ENCODE assay signal across 16 cellular contexts in the genomic region with DNA sequence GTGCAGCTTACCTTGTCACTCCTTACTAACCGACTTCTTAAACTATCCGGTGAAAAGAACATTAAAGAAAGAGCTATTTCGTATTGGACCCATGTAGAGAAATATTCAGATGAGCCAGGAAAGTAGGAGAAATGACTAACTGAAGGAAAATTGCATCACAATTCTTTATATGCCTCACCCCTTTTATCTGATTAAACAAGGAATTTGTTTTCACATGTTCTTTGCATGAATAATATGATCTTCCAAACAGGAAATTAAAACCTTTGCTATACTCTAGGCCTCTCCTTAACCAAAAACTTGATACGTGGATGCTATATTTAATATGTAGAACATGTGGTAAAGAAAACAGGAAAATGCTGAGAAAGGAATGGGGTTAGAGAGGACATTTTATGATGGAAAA. TPM values are rescaled to one million over a fixed set of nuclear protein-coding genes. Genes with fewer than 3 reads are reported as not detected.
DNase-seq lines count a peak whose midpoint lies in the region; ATAC-seq and TF ChIP-seq lines count a peak whose summit lies in the region.
"Had no signal": no experiment of that assay in that cellular context is flagged by ENCODE, and none has a peak within 500 bp of the region (broad histone marks: within the 10 kb centered on the region; RNA-seq: fewer than 3 reads in every experiment).

No MANE protein-coding gene starts in this region.

- peak; percentile 72 for DNase-seq in GM03348 (ENCODE audit: low spot score)
- DNase-seq in SJSA1 (ENCODE audit: low read depth in 1 of 2, low spot score in 2 of 2), result peak in 1 of 2 experiments; percentile 56
- peak; percentile 74 for DNase-seq in renal cortical epithelial cell (ENCODE audit: low read depth)
- no peak for DNase-seq in gastrocnemius medialis
- DNase-seq in HK-2 (ENCODE audit: unreplicated experiment), result no peak
- DNase-seq in esophagus muscularis mucosa (ENCODE audit: extremely low spot score), result no peak
- DNase-seq in activated CD4-positive, alpha-beta T cell treated with anti-CD3 and anti-CD28 coated beads for 4 hours, result no peak
- DNase-seq: activated CD4-positive, CD25-positive, alpha-beta regulatory T cell treated with anti-CD3 and anti-CD28 coated beads, Interleukin-2, amount 50 U/mL, for 72 hours; CD4-positive, CD25-positive, alpha-beta regulatory T cell; stimulated activated CD4-positive, alpha-beta T cell treated with anti-CD3 and anti-CD28 coated beads, Interleukin-1b, Interleukin-23, amount 100 ng/mL, for 48 hours; stimulated activated CD8-positive, alpha-beta memory T cell treated with anti-CD3 and anti-CD28 coated beads, Interleukin-4, amount 100 ng/mL, for 48 hours had no signal

- in situ Hi-C loops in gastrocnemius medialis (cut with MboI; ENCODE audit: low sequenced_read_pairs in 4 of 4), result no loop called here

- H3K9me3 ChIP-seq in SJSA1 (replicated peaks) (no peaks in the 10 kb centered on the region), gastrocnemius medialis (no peaks in the 10 kb centered on the region), esophagus muscularis mucosa (no peaks in the 10 kb centered on the region)
- H3K9me3 ChIP-seq: gastroesophageal sphincter, prostate gland, tibial nerve had no signal

- ATAC-seq in esophagus mucosa (peak; percentile 81), gastrocnemius medialis (no peak)
- ATAC-seq: activated naive CD4-positive, alpha-beta T cell treated with anti-CD3 and anti-CD28 coated beads, Interleukin-2, amount 50 U/mL, for 72 hours; gastroesophageal sphincter had no signal

- TF ChIP-seq CTCF in gastrocnemius medialis (IDR thresholded peaks at IDR 0.05 in 4 of 5, conservative IDR thresholded peaks at IDR 0.05 in 1 of 5) (no peak), esophagus muscularis mucosa (IDR thresholded peaks at IDR 0.05) (no peak)

- no peaks in the 10 kb centered on the region for H3K36me3 ChIP-seq in SJSA1
- H3K36me3 ChIP-seq in gastrocnemius medialis, result no peaks in the 10 kb centered on the region
- H3K36me3 ChIP-seq in esophagus muscularis mucosa, result no peaks in the 10 kb centered on the region
- H3K36me3 ChIP-seq: gastroesophageal sphincter, prostate gland, tibial nerve had no signal

- WGBS in esophagus muscularis mucosa, result 88% methylated on average over 4 of the region's 4 CpGs

- H3K27me3 ChIP-seq in SJSA1 (replicated peaks), result no peaks in the 10 kb centered on the region
- H3K27me3 ChIP-seq in gastrocnemius medialis, result no peaks in the 10 kb centered on the region
- H3K27me3 ChIP-seq in esophagus muscularis mucosa, result no peaks in the 10 kb centered on the region
- H3K27me3 ChIP-seq: gastroesophageal sphincter, tibial nerve had no signal

- intact Hi-C loops in gastrocnemius medialis (cut with DNase I; ENCODE audit: low total_unique reads) (no loop called here), esophagus muscularis mucosa (cut with DNase I) (no loop called here)

- TF ChIP-seq POLR2A in gastrocnemius medialis (IDR thresholded peaks at IDR 0.05), result no peak
- no peak for TF ChIP-seq POLR2A in esophagus muscularis mucosa (IDR thresholded peaks at IDR 0.05; ENCODE audit: low read depth)

- peaks cover 18% of the 10 kb centered on the region for H3K4me1 ChIP-seq in SJSA1 (replicated peaks)
- no peaks in the 10 kb centered on the region for H3K4me1 ChIP-seq in gastrocnemius medialis
- H3K4me1 ChIP-seq in esophagus muscularis mucosa, result peaks cover 0 to 6% (median 0%) of the 10 kb centered on the region in 4 donors
- H3K4me1 ChIP-seq: prostate gland, tibial nerve had no signal

- H3K27ac ChIP-seq in SJSA1 (peak overlapping the region; percentile 83), gastrocnemius medialis (no peak overlapping the region), esophagus muscularis mucosa (replicated peaks in 1 of 4) (no peak overlapping the region)
- H3K27ac ChIP-seq: gastroesophageal sphincter, tibial nerve had no signal

- no peak for TF ChIP-seq EP300 in esophagus muscularis mucosa (IDR thresholded peaks at IDR 0.05)

- H3K4me3 ChIP-seq in SJSA1 (no peak overlapping the region), gastrocnemius medialis (no peak overlapping the region), esophagus muscularis mucosa (no peak overlapping the region)
- H3K4me3 ChIP-seq: gastroesophageal sphincter, prostate gland, tibial nerve had no signal

RNA-seq across cellular contexts. Expression of gene LRRC1, which starts 41.9 kb away (rescaled TPM):
- 11.7 and 16.4 TPM in 2 replicates for total RNA-seq in SJSA1 (2014; rRNA removed; shearing (Covaris generic))
- total RNA-seq in esophagus mucosa (21.9 TPM), renal cortical epithelial cell (15.1 and 17.0 TPM in 2 replicates), gastrocnemius medialis (1 to 10 TPM in 2 of 4 donors, under 1 TPM in 2; 0.67 to 8.5 (median 2.4) TPM), esophagus muscularis mucosa (10 to 100 TPM; 10.4 to 13.0 (median 12.6) TPM)

Comparison
In these comparisons a context has a peak if more than half of its experiments do, and no peak if none do; other contexts are left out.
1. DNase-seq: peak in GM03348 (single experiment) and renal cortical epithelial cell (single experiment); none in gastrocnemius medialis (0 of 2), HK-2 (single experiment), esophagus muscularis mucosa (single experiment) and activated CD4-positive, alpha-beta T cell treated with anti-CD3 and anti-CD28 coated beads for 4 hours (0 of 2).